Comparison of ENCODE assay signal across 23 cellular contexts in the genomic region with DNA sequence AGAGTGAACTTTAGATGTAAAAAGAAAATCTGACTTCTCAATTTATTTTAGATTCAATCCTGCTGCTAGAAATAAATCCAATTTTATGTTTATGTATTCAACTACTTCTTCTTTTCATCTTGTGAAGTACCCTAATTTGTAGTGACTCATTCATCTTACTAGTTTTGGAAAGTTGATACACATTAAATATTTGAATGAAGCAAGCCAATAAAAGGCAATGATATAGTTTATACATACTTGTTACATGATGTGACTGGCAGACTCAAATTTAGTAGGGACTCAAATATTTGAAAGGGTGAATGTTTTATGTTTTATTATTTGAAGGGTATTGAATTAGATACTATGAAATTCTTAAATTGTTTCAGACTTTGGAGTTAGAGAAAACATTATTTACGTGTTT.
"Had no signal": no experiment of that assay in that cellular context is flagged by ENCODE, and none has a peak within 500 bp of the region (broad histone marks: within the 10 kb centered on the region; RNA-seq: fewer than 3 reads in every experiment).

No MANE protein-coding gene starts in this region.

- H3K27me3 Mint-ChIP-seq: activated CD4-positive, alpha-beta memory T cell treated with anti-CD3 and anti-CD28 coated beads, Interleukin-2, amount 10 ng/mL, durations not matched to agents 7 days and 5 days; activated CD4-positive, alpha-beta T cell treated with anti-CD3 and anti-CD28 coated beads, Interleukin-2, amount 10 ng/mL, durations not matched to agents 24 days and 14 days; naive thymus-derived CD4-positive, alpha-beta T cell; progenitor cell of endocrine pancreas had no signal

- H3K9me3 Mint-ChIP-seq: activated CD4-positive, alpha-beta memory T cell treated with anti-CD3 and anti-CD28 coated beads, Interleukin-2, amount 10 ng/mL, durations not matched to agents 7 days and 5 days; activated CD4-positive, alpha-beta T cell treated with anti-CD3 and anti-CD28 coated beads, Interleukin-2, amount 10 ng/mL, durations not matched to agents 24 days and 14 days had no signal

- H3K27ac Mint-ChIP-seq: activated CD4-positive, alpha-beta memory T cell treated with anti-CD3 and anti-CD28 coated beads, Interleukin-2, amount 10 ng/mL, durations not matched to agents 7 days and 5 days; activated CD4-positive, alpha-beta T cell treated with anti-CD3 and anti-CD28 coated beads, Interleukin-2, amount 10 ng/mL, durations not matched to agents 24 days and 14 days; progenitor cell of endocrine pancreas had no signal

- H3K27me3 ChIP-seq: adrenal gland, ascending aorta, brain microvascular endothelial cell, dorsolateral prefrontal cortex, esophagus muscularis mucosa, heart left ventricle, spleen, thyroid gland, upper lobe of right lung had no signal

- H3K36me3 ChIP-seq: adrenal gland, ascending aorta, brain microvascular endothelial cell, heart left ventricle, thyroid gland, upper lobe of right lung had no signal

- DNase-seq: activated CD4-positive, alpha-beta memory T cell treated with anti-CD3 and anti-CD28 coated beads, Interleukin-2, amount 10 ng/mL, durations not matched to agents 7 days and 5 days; activated CD4-positive, alpha-beta T cell treated with anti-CD3 and anti-CD28 coated beads, Interleukin-2, amount 10 ng/mL, durations not matched to agents 24 days and 14 days; activated gamma-delta T cell; activated naive CD4-positive, alpha-beta T cell treated with anti-CD3 and anti-CD28 coated beads, Interleukin-2, amount 50 U/mL, for 16 hours; adrenal gland; brain microvascular endothelial cell; caudate nucleus; dorsolateral prefrontal cortex; heart left ventricle; left cardiac atrium; mesendoderm; naive thymus-derived CD4-positive, alpha-beta T cell; retina; spleen; stimulated activated CD4-positive, alpha-beta T cell treated with anti-CD3 and anti-CD28 coated beads, Interleukin-4, amount 100 ng/mL, for 1 hour; stimulated activated naive CD8-positive, alpha-beta T cell treated with anti-CD3 and anti-CD28 coated beads, Interleukin-15, Interleukin-2, amounts not matched to agents 100 U/mL and 50 U/mL, for 24 hours; thyroid gland; upper lobe of right lung had no signal

- FAIRE-seq: islet of Langerhans had no signal

- H3K4me3 Mint-ChIP-seq: activated CD4-positive, alpha-beta memory T cell treated with anti-CD3 and anti-CD28 coated beads, Interleukin-2, amount 10 ng/mL, durations not matched to agents 7 days and 5 days; activated CD4-positive, alpha-beta T cell treated with anti-CD3 and anti-CD28 coated beads, Interleukin-2, amount 10 ng/mL, durations not matched to agents 24 days and 14 days; naive thymus-derived CD4-positive, alpha-beta T cell had no signal

- H3K4me3 ChIP-seq: adrenal gland, ascending aorta, dorsolateral prefrontal cortex, esophagus muscularis mucosa, heart left ventricle, spleen, thyroid gland, upper lobe of right lung had no signal

- H3K27ac ChIP-seq: adrenal gland, ascending aorta, brain microvascular endothelial cell, dorsolateral prefrontal cortex, esophagus muscularis mucosa, heart left ventricle, spleen, thyroid gland, upper lobe of right lung had no signal

- H3K4me1 ChIP-seq: adrenal gland, thyroid gland had no signal

- ATAC-seq: activated CD4-positive, CD25-positive, alpha-beta regulatory T cell treated with anti-CD3 and anti-CD28 coated beads, Interleukin-2, amount 50 U/mL, for 24 hours; heart left ventricle; left cardiac atrium; naive thymus-derived CD4-positive, alpha-beta T cell; stimulated activated naive CD8-positive, alpha-beta T cell treated with anti-CD3 and anti-CD28 coated beads, Interleukin-15, Interleukin-2, amounts not matched to agents 100 U/mL and 50 U/mL, for 24 hours; upper lobe of right lung had no signal

- H3K9me3 ChIP-seq: adrenal gland, ascending aorta, esophagus muscularis mucosa, heart left ventricle, spleen, thyroid gland, upper lobe of right lung had no signal
